ENCODE assay signal across 10 cellular contexts in the genomic region with DNA sequence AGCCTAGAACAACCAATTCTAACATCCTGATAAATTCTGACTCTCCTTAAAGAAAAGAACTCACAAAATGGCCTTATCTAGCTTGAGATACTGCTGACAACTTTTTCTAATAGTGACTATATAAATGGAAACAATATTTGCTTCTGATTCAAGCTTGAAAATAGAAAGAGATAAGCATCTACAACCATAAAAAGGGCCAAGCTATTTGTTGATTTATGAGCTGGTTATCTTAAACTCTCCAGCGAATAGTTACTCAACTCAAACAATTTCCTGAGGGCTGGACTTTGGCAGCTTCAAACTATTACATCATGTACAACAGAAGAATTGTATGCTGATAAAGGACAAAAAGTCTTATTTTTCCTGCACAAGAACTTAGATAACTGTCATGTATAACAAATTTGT. TPM values are rescaled to one million over a fixed set of nuclear protein-coding genes. Genes with fewer than 3 reads are reported as not detected.
A peak's percentile ranks its signal among the peaks of the same experiment; 100 is the strongest.
DNase-seq lines count a peak whose midpoint lies in the region; ATAC-seq, FAIRE-seq and TF ChIP-seq lines count a peak whose summit lies in the region.
"Had no signal": no experiment of that assay in that cellular context is flagged by ENCODE, and none has a peak within 500 bp of the region (broad histone marks: within the 10 kb centered on the region; RNA-seq: fewer than 3 reads in every experiment).

No MANE protein-coding gene starts in this region.

- H3K4me1 ChIP-seq in adrenal gland (replicated peaks in 1 of 2) (peaks cover 15 to 23% of the 10 kb centered on the region in 2 donors), skeletal muscle tissue (ENCODE audit: control insufficient read depth in 3 of 3, insufficient read depth in 3 of 3, low read length in 3 of 3) (peaks cover 10 to 22% (median 12%) of the 10 kb centered on the region in 3 donors)

- ATAC-seq in left ventricle myocardium superior (peak; percentile 74), HG02884 (IDR thresholded peaks at IDR 0.05; ENCODE audit: unreplicated experiment) (no peak), GM21360 (IDR thresholded peaks at IDR 0.05; ENCODE audit: unreplicated experiment) (no peak)
- ATAC-seq: stimulated activated naive B cell treated with anti-CD40 and anti-IgM and Interleukin-4, amounts not matched to agents 10 μg/mL and 1 μg/mL and 100 μg/mL, for 72 hours had no signal

- H3K9me3 ChIP-seq in adrenal gland (replicated peaks in 1 of 3) (no peaks in the 10 kb centered on the region), skeletal muscle tissue (ENCODE audit: control insufficient read depth in 3 of 3, low read length in 3 of 3) (no peaks in the 10 kb centered on the region)

- FAIRE-seq in H54 (lab: Jason Lieb, UNC) = peak; percentile 98

- H3K36me3 ChIP-seq in adrenal gland (replicated peaks in 1 of 2) (no peaks in the 10 kb centered on the region), skeletal muscle tissue (ENCODE audit: control insufficient read depth in 3 of 3, insufficient read depth in 3 of 3, low read length in 3 of 3) (no peaks in the 10 kb centered on the region)

- H3K27me3 ChIP-seq in adrenal gland = no peaks in the 10 kb centered on the region
- no peaks in the 10 kb centered on the region for H3K27me3 ChIP-seq in skeletal muscle tissue (ENCODE audit: control insufficient read depth in 3 of 3, insufficient read depth in 3 of 3, low read length in 3 of 3)

- H3K9ac ChIP-seq in skeletal muscle tissue (ENCODE audit: low read depth in 1 of 3, low read length in 3 of 3) = no peak overlapping the region

- WGBS in adrenal gland, 4 donors = 3 to 6% (median 5%) methylated on average over 1 of the region's 1 CpG

- intact Hi-C loops in adrenal gland (cut with DNase I) = no loop called here
- intact Hi-C loops in left ventricle myocardium superior (cut with micrococcal nuclease) = no loop called here

- H3K4me3 ChIP-seq in adrenal gland (no peak overlapping the region), skeletal muscle tissue (ENCODE audit: low read length in 3 of 3) (no peak overlapping the region)

- peak overlapping the region in 2 of 5 donors; percentile 15 to 51 for H3K27ac ChIP-seq in adrenal gland
- H3K27ac ChIP-seq in skeletal muscle tissue (ENCODE audit: low read depth, low read length) = peak overlapping the region; percentile 37

- no peak for TF ChIP-seq CTCF in adrenal gland (IDR thresholded peaks at IDR 0.05)

- DNase-seq in H54 (ENCODE audit: insufficient read length, low spot score) = no peak
- peak; percentile 33 to 77 (median 58) for DNase-seq in adrenal gland
- DNase-seq in left ventricle myocardium superior = no peak
- no peak for DNase-seq in NCI-H69 (lab: John Stamatoyannopoulos, UW)
- DNase-seq in activated CD4-positive, CD25-positive, alpha-beta regulatory T cell (lab: John Stamatoyannopoulos, UW) = no peak
- DNase-seq: activated CD4-positive, alpha-beta T cell treated with anti-CD3 and anti-CD28 coated beads, Interleukin-2, amount 10 ng/mL, durations not matched to agents 24 days and 14 days; stimulated activated naive B cell treated with anti-CD40 and anti-IgM and Interleukin-4, amounts not matched to agents 10 μg/mL and 1 μg/mL and 100 μg/mL, for 72 hours had no signal

- TF ChIP-seq POLR2A in H54 (IDR thresholded peaks at IDR 0.05; ENCODE audit: low read depth, low read length) (no peak), adrenal gland (IDR thresholded peaks at IDR 0.05) (no peak)

RNA-seq across cellular contexts. Expression of a gene that starts 4.6 kb away (rescaled TPM):
- total RNA-seq in adrenal gland (10 to 100 TPM; 10.0 to 26.8 (median 18.3) TPM), left ventricle myocardium superior (22.4 TPM), skeletal muscle tissue (20.4 TPM)
- 10 to 100 TPM in 1 of 3 donors, 1 to 10 TPM in 2; 7.3 to 11.6 (median 7.8) TPM for polyA plus RNA-seq in adrenal gland

RNA-seq across cellular contexts. Expression of a gene that starts 54.7 kb away (rescaled TPM):
- 1 to 10 TPM in 1 of 8 donors, under 1 TPM in 7; 0.18 to 4.2 (median 0.46) TPM for total RNA-seq in adrenal gland
- polyA plus RNA-seq in adrenal gland = under 1 TPM; 0.40 to 0.74 (median 0.48) TPM
- 0.32 TPM for total RNA-seq in left ventricle myocardium superior
- 1,224 TPM for total RNA-seq in skeletal muscle tissue
- total RNA-seq: activated CD4-positive, alpha-beta T cell treated with anti-CD3 and anti-CD28 coated beads, Interleukin-2, amount 10 ng/mL, durations not matched to agents 24 days and 14 days had no signal

Comparison
In these comparisons a context has a peak if more than half of its experiments do, and no peak if none do; other contexts are left out.
1. DNase-seq: peak in adrenal gland (7 of 7); none in H54 (single experiment), left ventricle myocardium superior (single experiment), NCI-H69 (single experiment) and activated CD4-positive, CD25-positive, alpha-beta regulatory T cell (0 of 4).
2. RNA of a gene that starts 54.7 kb away (total RNA-seq): 1,224 TPM in skeletal muscle tissue (single experiment); 0.18 to 4.2 TPM in adrenal gland and 0.32 TPM in left ventricle myocardium superior (single experiment); every median in the first group is over 100 times any median in the second.